Comparison of ENCODE assay signal across 1 cellular context in the genomic region with DNA sequence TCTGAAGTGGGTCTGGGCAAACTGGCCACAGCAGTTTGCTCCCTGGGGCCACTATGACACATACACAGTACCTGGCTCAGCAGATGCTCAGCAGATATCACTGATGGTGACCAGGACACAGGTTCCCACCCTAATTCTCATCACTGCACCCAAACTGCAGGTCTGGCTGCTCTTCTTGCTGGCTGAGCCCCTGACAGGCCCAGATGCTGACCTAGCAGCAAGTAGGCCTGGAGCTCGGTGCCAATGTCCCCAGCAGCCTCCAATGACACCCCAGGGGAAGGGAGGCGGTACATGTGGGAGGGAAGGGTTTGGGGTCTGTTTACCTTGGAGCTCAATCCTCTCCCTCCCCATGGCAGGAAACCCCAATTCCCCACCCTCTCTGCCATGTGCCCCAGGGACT.
TF ChIP-seq lines count a peak whose summit lies in the region.

No MANE protein-coding gene starts in this region.

TF ChIP-seq in HEK293, 187 proteins besides CTCF, POLR2A, EP300 and RAD21:
- TF ChIP-seq, protein P1, sequence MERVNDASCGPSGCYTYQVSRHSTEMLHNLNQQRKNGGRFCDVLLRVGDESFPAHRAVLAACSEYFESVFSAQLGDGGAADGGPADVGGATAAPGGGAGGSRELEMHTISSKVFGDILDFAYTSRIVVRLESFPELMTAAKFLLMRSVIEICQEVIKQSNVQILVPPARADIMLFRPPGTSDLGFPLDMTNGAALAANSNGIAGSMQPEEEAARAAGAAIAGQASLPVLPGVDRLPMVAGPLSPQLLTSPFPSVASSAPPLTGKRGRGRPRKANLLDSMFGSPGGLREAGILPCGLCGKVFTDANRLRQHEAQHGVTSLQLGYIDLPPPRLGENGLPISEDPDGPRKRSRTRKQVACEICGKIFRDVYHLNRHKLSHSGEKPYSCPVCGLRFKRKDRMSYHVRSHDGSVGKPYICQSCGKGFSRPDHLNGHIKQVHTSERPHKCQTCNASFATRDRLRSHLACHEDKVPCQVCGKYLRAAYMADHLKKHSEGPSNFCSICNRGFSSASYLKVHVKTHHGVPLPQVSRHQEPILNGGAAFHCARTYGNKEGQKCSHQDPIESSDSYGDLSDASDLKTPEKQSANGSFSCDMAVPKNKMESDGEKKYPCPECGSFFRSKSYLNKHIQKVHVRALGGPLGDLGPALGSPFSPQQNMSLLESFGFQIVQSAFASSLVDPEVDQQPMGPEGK (tag by site-specific recombination; IDR thresholded peaks at IDR 0.05) = 0 out of 2 replicates have a peak, but pooled peaks have one; percentile 20
- TF ChIP-seq, protein P2, sequence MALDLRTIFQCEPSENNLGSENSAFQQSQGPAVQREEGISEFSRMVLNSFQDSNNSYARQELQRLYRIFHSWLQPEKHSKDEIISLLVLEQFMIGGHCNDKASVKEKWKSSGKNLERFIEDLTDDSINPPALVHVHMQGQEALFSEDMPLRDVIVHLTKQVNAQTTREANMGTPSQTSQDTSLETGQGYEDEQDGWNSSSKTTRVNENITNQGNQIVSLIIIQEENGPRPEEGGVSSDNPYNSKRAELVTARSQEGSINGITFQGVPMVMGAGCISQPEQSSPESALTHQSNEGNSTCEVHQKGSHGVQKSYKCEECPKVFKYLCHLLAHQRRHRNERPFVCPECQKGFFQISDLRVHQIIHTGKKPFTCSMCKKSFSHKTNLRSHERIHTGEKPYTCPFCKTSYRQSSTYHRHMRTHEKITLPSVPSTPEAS (tag by site-specific recombination; IDR thresholded peaks at IDR 0.05) = no peak
- TF ChIP-seq, protein P3, sequence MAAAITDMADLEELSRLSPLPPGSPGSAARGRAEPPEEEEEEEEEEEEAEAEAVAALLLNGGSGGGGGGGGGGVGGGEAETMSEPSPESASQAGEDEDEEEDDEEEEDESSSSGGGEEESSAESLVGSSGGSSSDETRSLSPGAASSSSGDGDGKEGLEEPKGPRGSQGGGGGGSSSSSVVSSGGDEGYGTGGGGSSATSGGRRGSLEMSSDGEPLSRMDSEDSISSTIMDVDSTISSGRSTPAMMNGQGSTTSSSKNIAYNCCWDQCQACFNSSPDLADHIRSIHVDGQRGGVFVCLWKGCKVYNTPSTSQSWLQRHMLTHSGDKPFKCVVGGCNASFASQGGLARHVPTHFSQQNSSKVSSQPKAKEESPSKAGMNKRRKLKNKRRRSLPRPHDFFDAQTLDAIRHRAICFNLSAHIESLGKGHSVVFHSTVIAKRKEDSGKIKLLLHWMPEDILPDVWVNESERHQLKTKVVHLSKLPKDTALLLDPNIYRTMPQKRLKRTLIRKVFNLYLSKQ (tag by site-specific recombination; IDR thresholded peaks at IDR 0.05; ENCODE audit: borderline replicate concordance) = no peak
- TF ChIP-seq ZNF16 (tag by site-specific recombination; IDR thresholded peaks at IDR 0.05; ENCODE audit: low read depth) (no peak), ZSCAN16 (tag by site-specific recombination; IDR thresholded peaks at IDR 0.05) (no peak), TRIM28 (IDR thresholded peaks at IDR 0.05; ENCODE audit: borderline replicate concordance, low read length) (no peak), GLIS1 (tag by site-specific recombination; IDR thresholded peaks at IDR 0.05) (peak; percentile 73; the same call in 1 of the 2 replicates), ZIC2 (tag by site-specific recombination; IDR thresholded peaks at IDR 0.05) (peak; percentile 26; the same call in 1 of the 2 replicates), ZNF785 (tag by site-specific recombination; IDR thresholded peaks at IDR 0.05) (no peak), ZNF155 (tag by site-specific recombination; IDR thresholded peaks at IDR 0.05) (no peak), ZBTB7A (tag by site-specific recombination; IDR thresholded peaks at IDR 0.05; ENCODE audit: low read depth) (no peak), YY2 (tag by site-specific recombination; IDR thresholded peaks at IDR 0.05) (no peak), ZNF112 (tag by site-specific recombination; IDR thresholded peaks at IDR 0.05) (no peak), ZNF341 (tag by site-specific recombination; IDR thresholded peaks at IDR 0.05; ENCODE audit: low read depth) (no peak), ZNF768 (tag by site-specific recombination; IDR thresholded peaks at IDR 0.05) (no peak), EGR2 (tag by site-specific recombination; IDR thresholded peaks at IDR 0.05; ENCODE audit: low read depth) (no peak), ZNF311 (tag by site-specific recombination; IDR thresholded peaks at IDR 0.05; ENCODE audit: borderline replicate concordance) (no peak), ZNF48 (tag by site-specific recombination; IDR thresholded peaks at IDR 0.05) (no peak), ZFHX2 (tag by site-specific recombination; conservative IDR thresholded peaks at IDR 0.05) (no peak), SCRT1 (tag by site-specific recombination; IDR thresholded peaks at IDR 0.05; ENCODE audit: borderline replicate concordance) (no peak), ZNF623 (tag by site-specific recombination; IDR thresholded peaks at IDR 0.05) (no peak), KLF7 (tag by site-specific recombination; IDR thresholded peaks at IDR 0.05; ENCODE audit: borderline replicate concordance) (no peak), ZNF670 (tag by site-specific recombination; IDR thresholded peaks at IDR 0.05; ENCODE audit: low read depth) (no peak), ZNF366 (tag by site-specific recombination; conservative IDR thresholded peaks at IDR 0.05) (no peak)
- TF ChIP-seq, protein P4, sequence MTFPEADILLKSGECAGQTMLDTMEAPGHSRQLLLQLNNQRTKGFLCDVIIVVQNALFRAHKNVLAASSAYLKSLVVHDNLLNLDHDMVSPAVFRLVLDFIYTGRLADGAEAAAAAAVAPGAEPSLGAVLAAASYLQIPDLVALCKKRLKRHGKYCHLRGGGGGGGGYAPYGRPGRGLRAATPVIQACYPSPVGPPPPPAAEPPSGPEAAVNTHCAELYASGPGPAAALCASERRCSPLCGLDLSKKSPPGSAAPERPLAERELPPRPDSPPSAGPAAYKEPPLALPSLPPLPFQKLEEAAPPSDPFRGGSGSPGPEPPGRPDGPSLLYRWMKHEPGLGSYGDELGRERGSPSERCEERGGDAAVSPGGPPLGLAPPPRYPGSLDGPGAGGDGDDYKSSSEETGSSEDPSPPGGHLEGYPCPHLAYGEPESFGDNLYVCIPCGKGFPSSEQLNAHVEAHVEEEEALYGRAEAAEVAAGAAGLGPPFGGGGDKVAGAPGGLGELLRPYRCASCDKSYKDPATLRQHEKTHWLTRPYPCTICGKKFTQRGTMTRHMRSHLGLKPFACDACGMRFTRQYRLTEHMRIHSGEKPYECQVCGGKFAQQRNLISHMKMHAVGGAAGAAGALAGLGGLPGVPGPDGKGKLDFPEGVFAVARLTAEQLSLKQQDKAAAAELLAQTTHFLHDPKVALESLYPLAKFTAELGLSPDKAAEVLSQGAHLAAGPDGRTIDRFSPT (tag by site-specific recombination; IDR thresholded peaks at IDR 0.05) = 0 out of 2 replicates have a peak, but pooled peaks have one; percentile 15
- TF ChIP-seq, protein P5, sequence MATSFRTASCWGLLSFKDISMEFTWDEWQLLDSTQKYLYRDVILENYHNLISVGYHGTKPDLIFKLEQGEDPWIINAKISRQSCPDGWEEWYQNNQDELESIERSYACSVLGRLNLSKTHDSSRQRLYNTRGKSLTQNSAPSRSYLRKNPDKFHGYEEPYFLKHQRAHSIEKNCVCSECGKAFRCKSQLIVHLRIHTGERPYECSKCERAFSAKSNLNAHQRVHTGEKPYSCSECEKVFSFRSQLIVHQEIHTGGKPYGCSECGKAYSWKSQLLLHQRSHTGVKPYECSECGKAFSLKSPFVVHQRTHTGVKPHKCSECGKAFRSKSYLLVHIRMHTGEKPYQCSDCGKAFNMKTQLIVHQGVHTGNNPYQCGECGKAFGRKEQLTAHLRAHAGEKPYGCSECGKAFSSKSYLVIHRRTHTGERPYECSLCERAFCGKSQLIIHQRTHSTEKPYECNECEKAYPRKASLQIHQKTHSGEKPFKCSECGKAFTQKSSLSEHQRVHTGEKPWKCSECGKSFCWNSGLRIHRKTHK (tag by site-specific recombination; IDR thresholded peaks at IDR 0.05) = no peak
- TF ChIP-seq, protein P6, sequence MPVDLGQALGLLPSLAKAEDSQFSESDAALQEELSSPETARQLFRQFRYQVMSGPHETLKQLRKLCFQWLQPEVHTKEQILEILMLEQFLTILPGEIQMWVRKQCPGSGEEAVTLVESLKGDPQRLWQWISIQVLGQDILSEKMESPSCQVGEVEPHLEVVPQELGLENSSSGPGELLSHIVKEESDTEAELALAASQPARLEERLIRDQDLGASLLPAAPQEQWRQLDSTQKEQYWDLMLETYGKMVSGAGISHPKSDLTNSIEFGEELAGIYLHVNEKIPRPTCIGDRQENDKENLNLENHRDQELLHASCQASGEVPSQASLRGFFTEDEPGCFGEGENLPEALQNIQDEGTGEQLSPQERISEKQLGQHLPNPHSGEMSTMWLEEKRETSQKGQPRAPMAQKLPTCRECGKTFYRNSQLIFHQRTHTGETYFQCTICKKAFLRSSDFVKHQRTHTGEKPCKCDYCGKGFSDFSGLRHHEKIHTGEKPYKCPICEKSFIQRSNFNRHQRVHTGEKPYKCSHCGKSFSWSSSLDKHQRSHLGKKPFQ (tag by site-specific recombination; IDR thresholded peaks at IDR 0.05) = no peak
- TF ChIP-seq, protein P7, sequence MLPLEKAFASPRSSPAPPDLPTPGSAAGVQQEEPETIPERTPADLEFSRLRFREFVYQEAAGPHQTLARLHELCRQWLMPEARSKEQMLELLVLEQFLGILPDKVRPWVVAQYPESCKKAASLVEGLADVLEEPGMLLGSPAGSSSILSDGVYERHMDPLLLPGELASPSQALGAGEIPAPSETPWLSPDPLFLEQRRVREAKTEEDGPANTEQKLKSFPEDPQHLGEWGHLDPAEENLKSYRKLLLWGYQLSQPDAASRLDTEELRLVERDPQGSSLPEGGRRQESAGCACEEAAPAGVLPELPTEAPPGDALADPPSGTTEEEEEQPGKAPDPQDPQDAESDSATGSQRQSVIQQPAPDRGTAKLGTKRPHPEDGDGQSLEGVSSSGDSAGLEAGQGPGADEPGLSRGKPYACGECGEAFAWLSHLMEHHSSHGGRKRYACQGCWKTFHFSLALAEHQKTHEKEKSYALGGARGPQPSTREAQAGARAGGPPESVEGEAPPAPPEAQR (tag by site-specific recombination; IDR thresholded peaks at IDR 0.05) = no peak
- TF ChIP-seq, protein P8, sequence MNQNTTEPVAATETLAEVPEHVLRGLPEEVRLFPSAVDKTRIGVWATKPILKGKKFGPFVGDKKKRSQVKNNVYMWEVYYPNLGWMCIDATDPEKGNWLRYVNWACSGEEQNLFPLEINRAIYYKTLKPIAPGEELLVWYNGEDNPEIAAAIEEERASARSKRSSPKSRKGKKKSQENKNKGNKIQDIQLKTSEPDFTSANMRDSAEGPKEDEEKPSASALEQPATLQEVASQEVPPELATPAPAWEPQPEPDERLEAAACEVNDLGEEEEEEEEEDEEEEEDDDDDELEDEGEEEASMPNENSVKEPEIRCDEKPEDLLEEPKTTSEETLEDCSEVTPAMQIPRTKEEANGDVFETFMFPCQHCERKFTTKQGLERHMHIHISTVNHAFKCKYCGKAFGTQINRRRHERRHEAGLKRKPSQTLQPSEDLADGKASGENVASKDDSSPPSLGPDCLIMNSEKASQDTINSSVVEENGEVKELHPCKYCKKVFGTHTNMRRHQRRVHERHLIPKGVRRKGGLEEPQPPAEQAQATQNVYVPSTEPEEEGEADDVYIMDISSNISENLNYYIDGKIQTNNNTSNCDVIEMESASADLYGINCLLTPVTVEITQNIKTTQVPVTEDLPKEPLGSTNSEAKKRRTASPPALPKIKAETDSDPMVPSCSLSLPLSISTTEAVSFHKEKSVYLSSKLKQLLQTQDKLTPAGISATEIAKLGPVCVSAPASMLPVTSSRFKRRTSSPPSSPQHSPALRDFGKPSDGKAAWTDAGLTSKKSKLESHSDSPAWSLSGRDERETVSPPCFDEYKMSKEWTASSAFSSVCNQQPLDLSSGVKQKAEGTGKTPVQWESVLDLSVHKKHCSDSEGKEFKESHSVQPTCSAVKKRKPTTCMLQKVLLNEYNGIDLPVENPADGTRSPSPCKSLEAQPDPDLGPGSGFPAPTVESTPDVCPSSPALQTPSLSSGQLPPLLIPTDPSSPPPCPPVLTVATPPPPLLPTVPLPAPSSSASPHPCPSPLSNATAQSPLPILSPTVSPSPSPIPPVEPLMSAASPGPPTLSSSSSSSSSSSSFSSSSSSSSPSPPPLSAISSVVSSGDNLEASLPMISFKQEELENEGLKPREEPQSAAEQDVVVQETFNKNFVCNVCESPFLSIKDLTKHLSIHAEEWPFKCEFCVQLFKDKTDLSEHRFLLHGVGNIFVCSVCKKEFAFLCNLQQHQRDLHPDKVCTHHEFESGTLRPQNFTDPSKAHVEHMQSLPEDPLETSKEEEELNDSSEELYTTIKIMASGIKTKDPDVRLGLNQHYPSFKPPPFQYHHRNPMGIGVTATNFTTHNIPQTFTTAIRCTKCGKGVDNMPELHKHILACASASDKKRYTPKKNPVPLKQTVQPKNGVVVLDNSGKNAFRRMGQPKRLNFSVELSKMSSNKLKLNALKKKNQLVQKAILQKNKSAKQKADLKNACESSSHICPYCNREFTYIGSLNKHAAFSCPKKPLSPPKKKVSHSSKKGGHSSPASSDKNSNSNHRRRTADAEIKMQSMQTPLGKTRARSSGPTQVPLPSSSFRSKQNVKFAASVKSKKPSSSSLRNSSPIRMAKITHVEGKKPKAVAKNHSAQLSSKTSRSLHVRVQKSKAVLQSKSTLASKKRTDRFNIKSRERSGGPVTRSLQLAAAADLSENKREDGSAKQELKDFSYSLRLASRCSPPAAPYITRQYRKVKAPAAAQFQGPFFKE (tag by site-specific recombination; IDR thresholded peaks at IDR 0.05; ENCODE audit: borderline replicate concordance) = no peak
